9 cellular contexts compared by ENCODE assay signal in genomic region chr2:128736689-128737545, GRCh38.
DNase-seq lines count a peak whose midpoint lies in the region; ATAC-seq and TF ChIP-seq lines count a peak whose summit lies in the region.
"Had no signal": no experiment of that assay in that cellular context is flagged by ENCODE, and none has a peak within 500 bp of the region (broad histone marks: within the 10 kb centered on the region; RNA-seq: fewer than 3 reads in every experiment).

No MANE protein-coding gene starts in this region.

- no peaks in the 10 kb centered on the region for H3K9me3 ChIP-seq in breast epithelium

- no peak overlapping the region for H3K27ac Mint-ChIP-seq in T-helper 2 cell treated with Interferon-gamma antibody and Interleukin-4, amounts not matched to agents 5 μg/mL and 100 μg/mL, for 36 hours
- no peak overlapping the region for H3K27ac Mint-ChIP-seq in immature natural killer cell
- H3K27ac Mint-ChIP-seq: activated naive CD4-positive, alpha-beta T cell treated with anti-CD3 and anti-CD28 coated beads, Interleukin-2, amount 50 U/mL, for 24 hours had no signal

- H3K4me1 Mint-ChIP-seq in T-helper 2 cell treated with Interferon-gamma antibody and Interleukin-4, amounts not matched to agents 5 μg/mL and 100 μg/mL, for 36 hours (ENCODE audit: low read depth): peaks cover 14% of the 10 kb centered on the region
- H3K4me1 Mint-ChIP-seq in immature natural killer cell: peaks cover 11 to 12% of the 10 kb centered on the region in 2 donors
- H3K4me1 Mint-ChIP-seq: activated naive CD4-positive, alpha-beta T cell treated with anti-CD3 and anti-CD28 coated beads, Interleukin-2, amount 50 U/mL, for 24 hours had no signal

- peaks cover 35% of the 10 kb centered on the region for H3K27me3 Mint-ChIP-seq in T-helper 2 cell treated with Interferon-gamma antibody and Interleukin-4, amounts not matched to agents 5 μg/mL and 100 μg/mL, for 36 hours (ENCODE audit: low read depth)
- H3K27me3 Mint-ChIP-seq in immature natural killer cell (ENCODE audit: low read depth in 3 of 3): peaks cover 4 to 10% (median 4%) of the 10 kb centered on the region in 3 donors

- H3K4me1 ChIP-seq in breast epithelium: no peaks in the 10 kb centered on the region

- peak overlapping the region; percentile 19 to 59 (median 28) for H3K4me3 ChIP-seq in breast epithelium

- ATAC-seq in GM21390 (IDR thresholded peaks at IDR 0.05; ENCODE audit: unreplicated experiment): peak; percentile 72
- no peak for ATAC-seq in GM19035 (IDR thresholded peaks at IDR 0.05; ENCODE audit: unreplicated experiment)

- H3K36me3 ChIP-seq in breast epithelium: no peaks in the 10 kb centered on the region

- no peak overlapping the region for H3K27ac ChIP-seq in breast epithelium

- no peak for TF ChIP-seq POLR2A in breast epithelium (IDR thresholded peaks at IDR 0.05)

- peak; percentile 94 for TF ChIP-seq CTCF in LNCAP (IDR thresholded peaks at IDR 0.05)
- TF ChIP-seq CTCF in breast epithelium (IDR thresholded peaks at IDR 0.05): peak; percentile 81 to 90 (median 89)

- no peaks in the 10 kb centered on the region for H3K9me3 Mint-ChIP-seq in T-helper 2 cell treated with Interferon-gamma antibody and Interleukin-4, amounts not matched to agents 5 μg/mL and 100 μg/mL, for 36 hours
- no peaks in the 10 kb centered on the region for H3K9me3 Mint-ChIP-seq in immature natural killer cell
- H3K9me3 Mint-ChIP-seq: activated naive CD4-positive, alpha-beta T cell treated with anti-CD3 and anti-CD28 coated beads, Interleukin-2, amount 50 U/mL, for 24 hours had no signal

- no peaks in the 10 kb centered on the region for H3K27me3 ChIP-seq in breast epithelium

- H3K4me3 Mint-ChIP-seq in T-helper 2 cell treated with Interferon-gamma antibody and Interleukin-4, amounts not matched to agents 5 μg/mL and 100 μg/mL, for 36 hours: peak overlapping the region; percentile 65
- H3K4me3 Mint-ChIP-seq in immature natural killer cell: peak overlapping the region; percentile 45 to 80 (median 63)
- H3K4me3 Mint-ChIP-seq: activated naive CD4-positive, alpha-beta T cell treated with anti-CD3 and anti-CD28 coated beads, Interleukin-2, amount 50 U/mL, for 24 hours had no signal

- no peaks in the 10 kb centered on the region for H3K36me3 Mint-ChIP-seq in T-helper 2 cell treated with Interferon-gamma antibody and Interleukin-4, amounts not matched to agents 5 μg/mL and 100 μg/mL, for 36 hours (ENCODE audit: low read depth)
- no peaks in the 10 kb centered on the region for H3K36me3 Mint-ChIP-seq in immature natural killer cell
- H3K36me3 Mint-ChIP-seq: activated naive CD4-positive, alpha-beta T cell treated with anti-CD3 and anti-CD28 coated beads, Interleukin-2, amount 50 U/mL, for 24 hours had no signal

- intact Hi-C loops in breast epithelium (cut with DNase I; ENCODE audit: low total_unique reads): no loop called here

- DNase-seq in COLO668 (lab: John Stamatoyannopoulos, UW; ENCODE audit: unreplicated experiment) (peak; percentile 50), breast epithelium (ENCODE audit: low spot score in 2 of 2) (peak; percentile 47 to 72), immature natural killer cell (peak; percentile 40 to 56 (median 48)), smooth muscle cell of the brain vasculature (ENCODE audit: low read depth, low spot score) (peak; percentile 66)
- peak; percentile 57 for DNase-seq in T-helper 2 cell treated with Interferon-gamma antibody and Interleukin-4, amounts not matched to agents 5 μg/mL and 100 μg/mL, for 36 hours (ENCODE audit: low spot score)
